ENCODE assay signal across 9 cellular contexts in the genomic region with DNA sequence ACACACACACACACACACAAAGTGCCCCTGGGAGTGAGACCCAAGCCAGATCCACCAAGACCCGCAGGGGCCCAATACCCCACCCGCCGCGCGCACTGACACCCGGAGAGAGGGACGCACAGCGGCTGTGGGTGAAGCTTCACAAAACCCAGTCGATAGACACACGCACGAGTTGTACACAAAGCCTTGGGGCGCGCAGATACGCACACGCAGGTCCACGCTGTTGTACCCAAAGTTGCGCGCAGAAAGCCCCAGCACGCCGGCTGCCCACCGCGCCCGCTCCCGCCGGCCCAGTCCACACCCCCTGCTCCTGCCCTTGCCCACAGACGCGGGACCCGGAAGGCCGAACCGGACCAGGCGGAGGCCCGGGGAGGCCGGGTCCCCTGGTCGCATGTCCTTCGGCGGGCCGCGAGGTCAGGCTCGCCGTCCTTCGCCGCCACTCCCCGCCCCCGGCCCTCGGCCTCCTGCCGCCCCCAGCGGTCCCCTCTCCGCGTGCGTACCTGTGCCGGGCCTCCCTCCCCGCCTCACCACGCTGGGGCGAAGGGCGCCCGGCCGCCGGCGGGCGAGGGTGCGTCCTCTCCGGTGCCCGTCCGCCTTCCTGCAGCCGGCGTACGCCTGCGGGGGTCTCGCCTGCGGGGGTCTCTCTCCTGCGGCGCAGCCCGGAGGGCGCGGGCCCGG. TPM values are rescaled to one million over a fixed set of nuclear protein-coding genes. Genes with fewer than 3 reads are reported as not detected.
DNase-seq lines count a peak whose midpoint lies in the region; ATAC-seq and TF ChIP-seq lines count a peak whose summit lies in the region.
"Had no signal": no experiment of that assay in that cellular context is flagged by ENCODE, and none has a peak within 500 bp of the region (broad histone marks: within the 10 kb centered on the region; RNA-seq: fewer than 3 reads in every experiment).

Gene TMEM74B, minus strand, starts transcription at position 344 of the 678 bp plus-strand sequence. CDS start 1,180 bp downstream, outside the sequence.

- peaks cover 10% of the 10 kb centered on the region for H3K4me1 Mint-ChIP-seq in T-helper 1 cell treated with Interleukin-12 subunit alpha and Interleukin-12 subunit beta and Interleukin-4 antibody, amounts not matched to agents 30 μg/mL and 1 μg/mL, for 36 hours (ENCODE audit: low read depth)
- H3K4me1 Mint-ChIP-seq in activated T-helper 2 cell treated with anti-CD3 and anti-CD28 coated beads, Interferon-gamma antibody, Interleukin-2, Interleukin-4, amounts not matched to agents 10 μg/mL and 5 μg/mL and 100 μg/mL, durations not matched to agents 14 hours and 24 hours and 36 hours (ENCODE audit: low read depth), result peaks cover 8% of the 10 kb centered on the region

- intact Hi-C loops in activated T-helper 2 cell treated with anti-CD3 and anti-CD28 coated beads, Interferon-gamma antibody, Interleukin-2, Interleukin-4, amounts not matched to agents 10 μg/mL and 5 μg/mL and 100 μg/mL, durations not matched to agents 14 hours and 24 hours and 36 hours (cut with micrococcal nuclease), result no loop called here
- intact Hi-C loops in testis (cut with DNase I; ENCODE audit: low total_unique reads), result no loop called here

- H3K4me3 Mint-ChIP-seq in T-helper 1 cell treated with Interleukin-12 subunit alpha and Interleukin-12 subunit beta and Interleukin-4 antibody, amounts not matched to agents 30 μg/mL and 1 μg/mL, for 36 hours, result peak within 1 kb of the TSS; percentile 69
- H3K4me3 Mint-ChIP-seq in activated T-helper 2 cell treated with anti-CD3 and anti-CD28 coated beads, Interferon-gamma antibody, Interleukin-2, Interleukin-4, amounts not matched to agents 10 μg/mL and 5 μg/mL and 100 μg/mL, durations not matched to agents 14 hours and 24 hours and 36 hours (ENCODE audit: low read depth), result peak within 1 kb of the TSS; percentile 69

- ATAC-seq in GM19328 (IDR thresholded peaks at IDR 0.05; ENCODE audit: unreplicated experiment), result no peak
- no peak for ATAC-seq in GM21576 (IDR thresholded peaks at IDR 0.05; ENCODE audit: unreplicated experiment)

- no peaks in the 10 kb centered on the region for H3K27me3 ChIP-seq in testis

- no peaks in the 10 kb centered on the region for H3K9me3 Mint-ChIP-seq in T-helper 1 cell treated with Interleukin-12 subunit alpha and Interleukin-12 subunit beta and Interleukin-4 antibody, amounts not matched to agents 30 μg/mL and 1 μg/mL, for 36 hours
- H3K9me3 Mint-ChIP-seq in activated T-helper 2 cell treated with anti-CD3 and anti-CD28 coated beads, Interferon-gamma antibody, Interleukin-2, Interleukin-4, amounts not matched to agents 10 μg/mL and 5 μg/mL and 100 μg/mL, durations not matched to agents 14 hours and 24 hours and 36 hours, result no peaks in the 10 kb centered on the region

- H3K27me3 Mint-ChIP-seq in T-helper 1 cell treated with Interleukin-12 subunit alpha and Interleukin-12 subunit beta and Interleukin-4 antibody, amounts not matched to agents 30 μg/mL and 1 μg/mL, for 36 hours (ENCODE audit: low read depth), result peaks cover 34% of the 10 kb centered on the region
- H3K27me3 Mint-ChIP-seq in activated T-helper 2 cell treated with anti-CD3 and anti-CD28 coated beads, Interferon-gamma antibody, Interleukin-2, Interleukin-4, amounts not matched to agents 10 μg/mL and 5 μg/mL and 100 μg/mL, durations not matched to agents 14 hours and 24 hours and 36 hours (ENCODE audit: low read depth), result peaks cover 30% of the 10 kb centered on the region

- no peaks in the 10 kb centered on the region for H3K36me3 Mint-ChIP-seq in T-helper 1 cell treated with Interleukin-12 subunit alpha and Interleukin-12 subunit beta and Interleukin-4 antibody, amounts not matched to agents 30 μg/mL and 1 μg/mL, for 36 hours (ENCODE audit: low read depth)
- H3K36me3 Mint-ChIP-seq in activated T-helper 2 cell treated with anti-CD3 and anti-CD28 coated beads, Interferon-gamma antibody, Interleukin-2, Interleukin-4, amounts not matched to agents 10 μg/mL and 5 μg/mL and 100 μg/mL, durations not matched to agents 14 hours and 24 hours and 36 hours (ENCODE audit: low read depth), result no peaks in the 10 kb centered on the region

- no peak within 1 kb of the TSS for H3K27ac Mint-ChIP-seq in T-helper 1 cell treated with Interleukin-12 subunit alpha and Interleukin-12 subunit beta and Interleukin-4 antibody, amounts not matched to agents 30 μg/mL and 1 μg/mL, for 36 hours
- no peak within 1 kb of the TSS for H3K27ac Mint-ChIP-seq in activated T-helper 2 cell treated with anti-CD3 and anti-CD28 coated beads, Interferon-gamma antibody, Interleukin-2, Interleukin-4, amounts not matched to agents 10 μg/mL and 5 μg/mL and 100 μg/mL, durations not matched to agents 14 hours and 24 hours and 36 hours

- no peaks in the 10 kb centered on the region for H3K36me3 ChIP-seq in testis (ENCODE audit: low read depth, missing control alignments)
- H3K36me3 ChIP-seq: SJSA1 had no signal

- no peak within 1 kb of the TSS for H3K27ac ChIP-seq in testis
- H3K27ac ChIP-seq: SJSA1 had no signal

- TF ChIP-seq POLR2A in testis (IDR thresholded peaks at IDR 0.05), result no peak

- H3K4me3 ChIP-seq in iPS-18c (ENCODE audit: insufficient read depth, low read depth, low read length), result peak within 1 kb of the TSS; percentile 61
- H3K4me3 ChIP-seq in testis, result peak within 1 kb of the TSS; percentile 32 to 53
- H3K4me3 ChIP-seq: SJSA1 had no signal

- TF ChIP-seq CTCF in testis (IDR thresholded peaks at IDR 0.05), result no peak

- no peaks in the 10 kb centered on the region for H3K9me3 ChIP-seq in iPS-18c (ENCODE audit: control insufficient read depth, insufficient read depth, low read length)
- H3K9me3 ChIP-seq in testis, result no peaks in the 10 kb centered on the region
- H3K9me3 ChIP-seq: SJSA1 had no signal

- H3K4me1 ChIP-seq in testis, result no peaks in the 10 kb centered on the region

- DNase-seq in T-helper 1 cell (no peak), testis (no peak)
- DNase-seq in activated T-helper 2 cell treated with anti-CD3 and anti-CD28 coated beads, Interferon-gamma antibody, Interleukin-2, Interleukin-4, amounts not matched to agents 10 μg/mL and 5 μg/mL and 100 μg/mL, durations not matched to agents 14 hours and 24 hours and 36 hours (ENCODE audit: low spot score), result no peak
- no peak for DNase-seq in activated effector memory CD4-positive, alpha-beta T cell treated with anti-CD3 and anti-CD28 coated beads, Interleukin-2, amount 50 U/mL, for 16 hours

- 0% methylated on average over 60 of the region's 76 CpGs; no CpG with 5 or more reads in 1 of the 2 donors for WGBS in testis, 2 donors

RNA-seq across cellular contexts. Expression of gene TMEM74B, which starts in this region (rescaled TPM):
- 1.2 and 1.6 TPM in 2 replicates for total RNA-seq in activated T-helper 2 cell treated with anti-CD3 and anti-CD28 coated beads, Interferon-gamma antibody, Interleukin-2, Interleukin-4, amounts not matched to agents 10 μg/mL and 5 μg/mL and 100 μg/mL, durations not matched to agents 14 hours and 24 hours and 36 hours
- total RNA-seq in testis, result 1 to 10 TPM; 4.8 to 6.7 TPM
- polyA plus RNA-seq in testis (ENCODE audit: insufficient read depth, low read depth, low replicate concordance), result 3.9 TPM
- total RNA-seq: SJSA1 had no signal
